Comparison of ENCODE assay signal across 41 cellular contexts in genomic region chr6:38679668-38680067, GRCh38. TPM values are rescaled to one million over a fixed set of nuclear protein-coding genes. Genes with fewer than 3 reads are reported as not detected.
DNase-seq lines count a peak whose midpoint lies in the region; ATAC-seq, FAIRE-seq and TF ChIP-seq lines count a peak whose summit lies in the region.
"Had no signal": no experiment of that assay in that cellular context is flagged by ENCODE, and none has a peak within 500 bp of the region (broad histone marks: within the 10 kb centered on the region; RNA-seq: fewer than 3 reads in every experiment).

No MANE protein-coding gene starts in this region.

- no peak for DNase-seq in activated T-cell treated with anti-CD3 and anti-CD28 coated beads, Interleukin-2, amount 50 U/mL, for 72 hours
- no peak for DNase-seq in activated T-cell treated with anti-CD3 and anti-CD28 coated beads, Interleukin-2, amount 50 U/mL, for 24 hours
- no peak for DNase-seq in HepG2 (ENCODE audit: low spot score)
- DNase-seq in right lobe of liver = no peak
- no peak for DNase-seq in K562 (ENCODE audit: extremely low read depth in 1 of 4, low spot score in 3 of 4)
- no peak for DNase-seq in suprapubic skin (ENCODE audit: low spot score in 2 of 2)
- DNase-seq: 8988T; ACHN; AML-193; BE2C; C1 segment of cervical spinal cord; Caco-2; Calu3; CD4-positive, alpha-beta memory T cell; CD4-positive, alpha-beta T cell; CD4-positive, CD25-positive, alpha-beta regulatory T cell; CD8-positive, alpha-beta memory T cell; CD8-positive, alpha-beta T cell; COR-L47; DMS 273 treated with DMSO at 0.1 percent for 48 hours; DMS153; DMS53; DMS79; DMS79 treated with DMSO at 0.1 percent for 48 hours; DND-41; EL had no signal

- H3K4me3 ChIP-seq in HepG2 (replicated peaks in 1 of 3; ENCODE audit: insufficient read depth in 1 of 3, low read depth in 2 of 3, low read length in 3 of 3) (no peak overlapping the region), right lobe of liver (no peak overlapping the region), K562 (no peak overlapping the region), suprapubic skin (no peak overlapping the region)
- H3K4me3 ChIP-seq: A549; BLaER1; BLaER1 treated with 17β-estradiol and CSF1 and Interleukin-3, amounts not matched to agents 10 nM and 100 nM had no signal

- H3K27me3 Mint-ChIP-seq in activated T-cell treated with anti-CD3 and anti-CD28 coated beads, Interleukin-2, amount 50 U/mL, for 72 hours (ENCODE audit: low read depth) = no peaks in the 10 kb centered on the region
- H3K27me3 Mint-ChIP-seq in activated T-cell treated with anti-CD3 and anti-CD28 coated beads, Interleukin-2, amount 50 U/mL, for 24 hours = no peaks in the 10 kb centered on the region
- H3K27me3 Mint-ChIP-seq: B cell; CD4-positive, alpha-beta memory T cell; CD4-positive, alpha-beta T cell; CD4-positive, CD25-positive, alpha-beta regulatory T cell; CD8-positive, alpha-beta memory T cell had no signal

- no peaks in the 10 kb centered on the region for H3K9me3 ChIP-seq in HepG2 (ENCODE audit: low read length)
- H3K9me3 ChIP-seq in right lobe of liver = no peaks in the 10 kb centered on the region
- no peaks in the 10 kb centered on the region for H3K9me3 ChIP-seq in K562 (replicated peaks; ENCODE audit: control insufficient read depth, insufficient read depth, low read depth, low read length)
- H3K9me3 ChIP-seq in suprapubic skin = no peaks in the 10 kb centered on the region
- H3K9me3 ChIP-seq: A549, BE2C, BLaER1, Caco-2 had no signal

- H3K36me3 ChIP-seq in HepG2 (replicated peaks in 1 of 2; ENCODE audit: control insufficient read depth in 1 of 2, insufficient read depth in 2 of 2, low read length in 2 of 2) = peaks cover 12 to 66% of the 10 kb centered on the region in 2 experiments
- H3K36me3 ChIP-seq in right lobe of liver = peaks cover 0 to 36% (median 3%) of the 10 kb centered on the region in 4 donors
- peaks cover 86% of the 10 kb centered on the region for H3K36me3 ChIP-seq in K562 (ENCODE audit: control insufficient read depth, insufficient read depth, low read length)
- H3K36me3 ChIP-seq in suprapubic skin = peaks cover 66% of the 10 kb centered on the region

- H4K20me1 ChIP-seq in HepG2 (ENCODE audit: insufficient read depth, low read length) = no peaks in the 10 kb centered on the region
- H4K20me1 ChIP-seq in K562 (replicated peaks; ENCODE audit: control insufficient read depth, insufficient read depth, low read length) = no peaks in the 10 kb centered on the region
- H4K20me1 ChIP-seq: BLaER1 treated with 17β-estradiol and CSF1 and Interleukin-3, amounts not matched to agents 10 nM and 100 nM had no signal

- H3K9me3 Mint-ChIP-seq in activated T-cell treated with anti-CD3 and anti-CD28 coated beads, Interleukin-2, amount 50 U/mL, for 72 hours = no peaks in the 10 kb centered on the region
- H3K9me3 Mint-ChIP-seq in activated T-cell treated with anti-CD3 and anti-CD28 coated beads, Interleukin-2, amount 50 U/mL, for 24 hours = peaks cover 4% of the 10 kb centered on the region
- H3K9me3 Mint-ChIP-seq: CD4-positive, alpha-beta T cell; CD4-positive, CD25-positive, alpha-beta regulatory T cell; CD8-positive, alpha-beta memory T cell; CD8-positive, alpha-beta T cell had no signal

- H3K4me3 Mint-ChIP-seq in activated T-cell treated with anti-CD3 and anti-CD28 coated beads, Interleukin-2, amount 50 U/mL, for 72 hours = no peak overlapping the region
- H3K4me3 Mint-ChIP-seq in activated T-cell treated with anti-CD3 and anti-CD28 coated beads, Interleukin-2, amount 50 U/mL, for 24 hours = no peak overlapping the region
- H3K4me3 Mint-ChIP-seq: B cell; CD14-positive monocyte; CD4-positive, alpha-beta memory T cell; CD4-positive, alpha-beta T cell; CD4-positive, CD25-positive, alpha-beta regulatory T cell; CD8-positive, alpha-beta memory T cell; CD8-positive, alpha-beta T cell had no signal

- no peak overlapping the region for H2AFZ ChIP-seq in HepG2 (ENCODE audit: low read length)
- no peak overlapping the region for H2AFZ ChIP-seq in K562 (ENCODE audit: low read depth, low read length)

- BruUV-seq in HepG2 (replicated peaks; lab: Mats Ljungman, UMichigan) (no TSS peak), K562 (replicated peaks; lab: Mats Ljungman, UMichigan) (no TSS peak)

- H3K4me1 Mint-ChIP-seq in activated T-cell treated with anti-CD3 and anti-CD28 coated beads, Interleukin-2, amount 50 U/mL, for 72 hours (ENCODE audit: low read depth) = peaks cover 19% of the 10 kb centered on the region
- H3K4me1 Mint-ChIP-seq in activated T-cell treated with anti-CD3 and anti-CD28 coated beads, Interleukin-2, amount 50 U/mL, for 24 hours (ENCODE audit: low read depth) = peaks cover 21% of the 10 kb centered on the region
- H3K4me1 Mint-ChIP-seq: CD8-positive, alpha-beta memory T cell had no signal

- H3K4me1 ChIP-seq in HepG2 (ENCODE audit: insufficient read depth, low read length) (no peaks in the 10 kb centered on the region), right lobe of liver (no peaks in the 10 kb centered on the region), K562 (replicated peaks in 1 of 2; ENCODE audit: control insufficient read depth in 2 of 2, insufficient read depth in 2 of 2, low read length in 2 of 2) (no peaks in the 10 kb centered on the region), suprapubic skin (no peaks in the 10 kb centered on the region)
- H3K4me1 ChIP-seq: A549, BE2C, BLaER1, Caco-2 had no signal

- intact Hi-C loops in HepG2 (cut with micrococcal nuclease; ENCODE audit: unreplicated experiment) (no loop called here), right lobe of liver (cut with DNase I) (no loop called here), K562 (cut with micrococcal nuclease) (no loop called here)

- no peak for TF ChIP-seq CTCF in HepG2 (CRISPR knock-in tag; IDR thresholded peaks at IDR 0.05)
- TF ChIP-seq CTCF in right lobe of liver (IDR thresholded peaks at IDR 0.05) = no peak
- no peak for TF ChIP-seq CTCF in K562 (IDR thresholded peaks at IDR 0.05 in 2 of 3, conservative IDR thresholded peaks at IDR 0.05 in 1 of 3; ENCODE audit: insufficient read depth in 2 of 3, low read depth in 1 of 3, low read length in 3 of 3)
- TF ChIP-seq CTCF in suprapubic skin (IDR thresholded peaks at IDR 0.05) = no peak

- H3K27ac ChIP-seq in HepG2 (ENCODE audit: extremely low read length, insufficient read depth, low read length) = no peak overlapping the region
- no peak overlapping the region for H3K27ac ChIP-seq in right lobe of liver
- H3K27ac ChIP-seq in K562 (ENCODE audit: extremely low read depth, low read depth, low read length) = no peak overlapping the region
- no peak overlapping the region for H3K27ac ChIP-seq in suprapubic skin
- H3K27ac ChIP-seq: 22Rv1; A549; BLaER1; BLaER1 treated with 17β-estradiol and CSF1 and Interleukin-3, amounts not matched to agents 10 nM and 100 nM; C4-2B had no signal

- no peaks in the 10 kb centered on the region for H3K9me1 ChIP-seq in K562 (ENCODE audit: control insufficient read depth, insufficient read depth, low read length)

- peak overlapping the region; percentile 57 for H3K27ac Mint-ChIP-seq in activated T-cell treated with anti-CD3 and anti-CD28 coated beads, Interleukin-2, amount 50 U/mL, for 72 hours
- H3K27ac Mint-ChIP-seq in activated T-cell treated with anti-CD3 and anti-CD28 coated beads, Interleukin-2, amount 50 U/mL, for 24 hours = no peak overlapping the region
- H3K27ac Mint-ChIP-seq: B cell; CD4-positive, alpha-beta memory T cell; CD4-positive, alpha-beta T cell; CD4-positive, CD25-positive, alpha-beta regulatory T cell; CD8-positive, alpha-beta T cell had no signal

- TF ChIP-seq EP300 in HepG2 (IDR thresholded peaks at IDR 0.05; ENCODE audit: low read depth in 2 of 2, low read length in 2 of 2) = no peak
- TF ChIP-seq EP300 in HepG2 (CRISPR knock-in tag; IDR thresholded peaks at IDR 0.05; ENCODE audit: borderline replicate concordance) = no peak
- TF ChIP-seq EP300 in K562 (IDR thresholded peaks at IDR 0.05; ENCODE audit: low read length) = no peak
- TF ChIP-seq EP300 in suprapubic skin (IDR thresholded peaks at IDR 0.05) = no peak

- ATAC-seq in activated T-cell treated with anti-CD3 and anti-CD28 coated beads, Interleukin-2, amount 50 U/mL, for 72 hours (replicated peaks in 1 of 2) = no peak
- ATAC-seq in HepG2 (no peak), right lobe of liver (no peak), K562 (no peak), HG03460 (IDR thresholded peaks at IDR 0.05; ENCODE audit: unreplicated experiment) (no peak)
- ATAC-seq: A549; CD8-positive, alpha-beta T cell had no signal

- TF ChIP-seq POLR2A in HepG2 (IDR thresholded peaks at IDR 0.05; ENCODE audit: insufficient read depth in 1 of 2, low read depth in 2 of 2, low read length in 2 of 2) (no peak), right lobe of liver (IDR thresholded peaks at IDR 0.05) (no peak), K562 (conservative IDR thresholded peaks at IDR 0.05) (no peak), suprapubic skin (IDR thresholded peaks at IDR 0.05) (no peak)

- H3K79me2 ChIP-seq in HepG2 (ENCODE audit: insufficient read depth, low read length) = no peaks in the 10 kb centered on the region
- 0 out of 3 replicates have a peak, but pooled peaks cover 2% of the 10 kb centered on the region for H3K79me2 ChIP-seq in K562 (ENCODE audit: control insufficient read depth, insufficient read depth, low read length)

- POLR2A ChIA-PET in HepG2 (lab: Yijun Ruan, JAX) (no interaction called here), K562 (lab: Yijun Ruan, JAX) (interaction anchor here (0.6 to 1.2 kb wide), 3 partner anchors 8 to 173 kb away, joined by 3 to 8 read pairs (median 4); no protein-coding TSS in a partner anchor)

- CTCF ChIA-PET in HepG2 (lab: Yijun Ruan, JAX; ENCODE audit: low intra/inter-chr PET ratio, low total read pairs) = no interaction called here
- CTCF ChIA-PET in K562 (lab: Yijun Ruan, JAX; ENCODE audit: low intra/inter-chr PET ratio) = no interaction called here

- peaks cover 1 to 43% of the 10 kb centered on the region in 2 donors for H3K36me3 Mint-ChIP-seq in activated T-cell treated with anti-CD3 and anti-CD28 coated beads, Interleukin-2, amount 50 U/mL, for 72 hours (ENCODE audit: insufficient read depth in 2 of 2)
- H3K36me3 Mint-ChIP-seq in activated T-cell treated with anti-CD3 and anti-CD28 coated beads, Interleukin-2, amount 50 U/mL, for 24 hours (ENCODE audit: low read depth) = peaks cover 84% of the 10 kb centered on the region

- WGBS in HepG2 (ENCODE audit: low lambda C conversion rate) = 93% methylated on average over 1 of the region's 1 CpG
- WGBS in right lobe of liver (ENCODE audit: insufficient coverage, low coverage, low lambda C conversion rate, missing lambda C conversion rate) = 100% methylated on average over 1 of the region's 1 CpG
- WGBS in K562 (ENCODE audit: insufficient coverage, low coverage, missing lambda C conversion rate) = 55% methylated on average over 1 of the region's 1 CpG
- WGBS in suprapubic skin = 97% methylated on average over 1 of the region's 1 CpG

- H3K9ac ChIP-seq in HepG2 (ENCODE audit: insufficient read depth, low read depth, low read length) (no peak overlapping the region), K562 (ENCODE audit: insufficient read depth in 1 of 2, low read depth in 2 of 2, low read length in 2 of 2) (no peak overlapping the region)
- H3K9ac ChIP-seq: BLaER1; BLaER1 treated with 17β-estradiol and CSF1 and Interleukin-3, amounts not matched to agents 10 nM and 100 nM had no signal

- FAIRE-seq in HepG2 (lab: Jason Lieb, UNC) (no peak), K562 (lab: Jason Lieb, UNC) (no peak), islet of Langerhans (lab: Jason Lieb, UNC) (peak; percentile 56)
- FAIRE-seq: A204.1, A549, D721Med had no signal

- TF ChIP-seq RAD21 in HepG2 (CRISPR knock-in tag; IDR thresholded peaks at IDR 0.05) (no peak), K562 (CRISPR knock-in tag; conservative IDR thresholded peaks at IDR 0.05 in 1 of 2, IDR thresholded peaks at IDR 0.05 in 1 of 2) (no peak)

- in situ Hi-C loops in HepG2 (cut with HindIII; ENCODE audit: extremely low pct_ligation_motif_present, low pct_unique_long_range_greater_than_20kb) = no loop called here
- in situ Hi-C loops in K562 (cut with MboI) = no loop called here

- H3K4me2 ChIP-seq in HepG2 (ENCODE audit: low read depth, low read length) = no peak overlapping the region
- H3K4me2 ChIP-seq in K562 (ENCODE audit: insufficient read depth, low read length) = no peak overlapping the region
- H3K4me2 ChIP-seq: A549; BLaER1; BLaER1 treated with 17β-estradiol and CSF1 and Interleukin-3, amounts not matched to agents 10 nM and 100 nM had no signal

- H3K27me3 ChIP-seq in HepG2 (ENCODE audit: control insufficient read depth in 1 of 2, insufficient read depth in 2 of 2, low read length in 2 of 2) = no peaks in the 10 kb centered on the region
- no peaks in the 10 kb centered on the region for H3K27me3 ChIP-seq in right lobe of liver
- H3K27me3 ChIP-seq in K562 (ENCODE audit: control insufficient read depth in 2 of 2, insufficient read depth in 2 of 2, low read length in 2 of 2) = no peaks in the 10 kb centered on the region
- H3K27me3 ChIP-seq in suprapubic skin = no peaks in the 10 kb centered on the region
- H3K27me3 ChIP-seq: BE2C; BLaER1; BLaER1 treated with 17β-estradiol and CSF1 and Interleukin-3, amounts not matched to agents 10 nM and 100 nM had no signal

RNA-seq across cellular contexts. Expression of gene GLO1, which starts 23.3 kb away (rescaled TPM):
- 100 to 1,000 TPM; 101 to 115 TPM for total RNA-seq in activated T-cell treated with anti-CD3 and anti-CD28 coated beads, Interleukin-2, amount 50 U/mL, for 72 hours
- 177 and 282 TPM in 2 replicates for total RNA-seq in HepG2 (2016; rRNA removed; fragmentation: Illumina TruSeq; extraction: Trizol)
- total RNA-seq in HepG2 (2016; cell fraction: cytosol; rRNA removed; fragmentation: Illumina TruSeq; extraction: Trizol; ENCODE audit: low read depth) = 25.6 and 26.7 TPM in 2 replicates
- total RNA-seq in HepG2 (2016; cell fraction: insoluble cytoplasmic fraction; rRNA removed; fragmentation: Illumina TruSeq; extraction: Trizol) = 176 and 303 TPM in 2 replicates
- 87.3 and 99.8 TPM in 2 replicates for total RNA-seq in HepG2 (2016; cell fraction: membrane; rRNA removed; fragmentation: Illumina TruSeq; extraction: Trizol)
- 82.3 and 88.7 TPM in 2 replicates for total RNA-seq in HepG2 (2016; cell fraction: nucleus; rRNA removed; fragmentation: Illumina TruSeq; extraction: Trizol)
- polyA plus RNA-seq in HepG2 (2011; rRNA removed) = 55.0 and 77.1 TPM in 2 replicates
- 36.6 and 63.7 TPM in 2 replicates for polyA plus RNA-seq in HepG2 (2011; cell fraction: cytosol; rRNA removed)
- 8.3 and 11.4 TPM in 2 replicates for polyA plus RNA-seq in HepG2 (2011; cell fraction: nucleus; rRNA removed)
- 99.9 and 146 TPM in 2 replicates for polyA plus RNA-seq in HepG2 (2012)
- polyA plus RNA-seq in HepG2 (2016; cell fraction: cytosol; fragmentation: Illumina TruSeq; extraction: Trizol; ENCODE audit: low read depth) = 29.9 and 32.0 TPM in 2 replicates
- polyA plus RNA-seq in HepG2 (2016; cell fraction: insoluble cytoplasmic fraction; fragmentation: Illumina TruSeq; extraction: Trizol; ENCODE audit: low read depth) = 301 and 355 TPM in 2 replicates
- 81.5 and 87.4 TPM in 2 replicates for polyA plus RNA-seq in HepG2 (2016; cell fraction: membrane; fragmentation: Illumina TruSeq; extraction: Trizol; ENCODE audit: low read depth)
- polyA plus RNA-seq in HepG2 (2016; cell fraction: nucleus; fragmentation: Illumina TruSeq; extraction: Trizol; ENCODE audit: insufficient read depth, low read depth) = 112 and 115 TPM in 2 replicates
- polyA minus RNA-seq in HepG2 (2011; rRNA and poly(A)+ RNA removed; ENCODE audit: low replicate concordance) = 18.4 and 27.9 TPM in 2 replicates
- polyA minus RNA-seq in HepG2 (2011; cell fraction: cytosol; rRNA and poly(A)+ RNA removed) = 37.8 and 41.0 TPM in 2 replicates
- polyA minus RNA-seq in HepG2 (2011; cell fraction: nucleus; rRNA and poly(A)+ RNA removed) = 15.6 and 21.0 TPM in 2 replicates
- total RNA-seq in right lobe of liver = 10 to 100 TPM; 41.7 to 68.9 (median 57.8) TPM
- 16.7 and 46.2 TPM in 2 replicates for total RNA-seq in K562 (2011; cell fraction: chromatin; rRNA removed; ENCODE audit: low replicate concordance)
- total RNA-seq in K562 (2011; cell fraction: nucleolus; rRNA removed) = 17.6 and 18.0 TPM in 2 replicates
- 33.9 and 56.4 TPM in 2 replicates for total RNA-seq in K562 (2011; cell fraction: nucleoplasm; rRNA removed)
- total RNA-seq in K562 (2014; rRNA removed) = 185 and 193 TPM in 2 replicates
- total RNA-seq in K562 (2014; rRNA removed; fragmentation: Illumina TruSeq; extraction: Trizol) = 268 and 311 TPM in 2 replicates
- 234 and 252 TPM in 2 replicates for total RNA-seq in K562 (2015; rRNA removed; fragmentation: Illumina TruSeq; extraction: Trizol)
- total RNA-seq in K562 (2021) = 171 and 173 TPM in 2 replicates
- polyA plus RNA-seq in K562 (2011; rRNA removed) = 253 and 331 TPM in 2 replicates
- polyA plus RNA-seq in K562 (2011; cell fraction: cytosol; rRNA removed) = 80.9 and 156 TPM in 2 replicates
- polyA plus RNA-seq in K562 (2011; cell fraction: nucleus; rRNA removed) = 32.5 and 59.8 TPM in 2 replicates
- 153 and 176 TPM in 2 replicates for polyA plus RNA-seq in K562 (2012)
- polyA plus RNA-seq in K562 (2014; fragmentation: Illumina TruSeq; extraction: Trizol) = 239 and 261 TPM in 2 replicates
- polyA plus RNA-seq in K562 (2014; fragmentation: Nextera tagmentation; extraction: Ambion mirVana) = 100 to 1,000 TPM; 155 to 203 TPM
- polyA plus RNA-seq in K562 (2014; rRNA removed) = 201 and 204 TPM in 2 replicates
- 172 and 181 TPM in 2 replicates for polyA minus RNA-seq in K562 (2011; rRNA and poly(A)+ RNA removed)
- 71.5 and 91.3 TPM in 2 replicates for polyA minus RNA-seq in K562 (2011; cell fraction: cytosol; rRNA and poly(A)+ RNA removed)
- 11.7 and 30.0 TPM in 2 replicates for polyA minus RNA-seq in K562 (2011; cell fraction: nucleus; rRNA and poly(A)+ RNA removed)
- total RNA-seq in suprapubic skin = 100 to 1,000 TPM in 1 of 4 donors, 10 to 100 TPM in 3; 43.5 to 124 (median 80.7) TPM

RNA-seq across cellular contexts. Expression of gene DNAH8, which starts 35.4 kb away (rescaled TPM):
- under 1 TPM; 0.02 to 0.41 TPM for total RNA-seq in activated T-cell treated with anti-CD3 and anti-CD28 coated beads, Interleukin-2, amount 50 U/mL, for 72 hours
- total RNA-seq in HepG2 (2016; rRNA removed; fragmentation: Illumina TruSeq; extraction: Trizol) (not detected in 2 replicates), right lobe of liver (under 1 TPM in 1 of 6 experiments, not detected in 5; 0.02 TPM), K562 (2014; rRNA removed) (1.3 and 1.4 TPM in 2 replicates), K562 (2014; rRNA removed; fragmentation: Illumina TruSeq; extraction: Trizol) (3.9 and 4.2 TPM in 2 replicates), K562 (2015; rRNA removed; fragmentation: Illumina TruSeq; extraction: Trizol) (2.7 and 3.0 TPM in 2 replicates), K562 (2021) (2.8 and 2.9 TPM in 2 replicates), suprapubic skin (under 1 TPM in 3 of 4 donors, not detected in 1; 0.04 to 0.23 (median 0.08) TPM)
- total RNA-seq in HepG2 (2016; cell fraction: cytosol; rRNA removed; fragmentation: Illumina TruSeq; extraction: Trizol; ENCODE audit: low read depth) = not detected in 2 replicates
- total RNA-seq in HepG2 (2016; cell fraction: insoluble cytoplasmic fraction; rRNA removed; fragmentation: Illumina TruSeq; extraction: Trizol) = not detected in 2 replicates
- not detected in 2 replicates for total RNA-seq in HepG2 (2016; cell fraction: membrane; rRNA removed; fragmentation: Illumina TruSeq; extraction: Trizol)
- not detected in 2 replicates for total RNA-seq in HepG2 (2016; cell fraction: nucleus; rRNA removed; fragmentation: Illumina TruSeq; extraction: Trizol)
- polyA plus RNA-seq in HepG2 (2011; rRNA removed) (not detected in 2 replicates), K562 (2011; rRNA removed) (4.2 and 6.8 TPM in 2 replicates), K562 (2014; fragmentation: Illumina TruSeq; extraction: Trizol) (1.9 and 2.2 TPM in 2 replicates), K562 (2014; fragmentation: Nextera tagmentation; extraction: Ambion mirVana) (1 to 10 TPM; 1.2 to 1.3 TPM), K562 (2014; rRNA removed) (2.5 and 4.0 TPM in 2 replicates)
- not detected in 2 replicates for polyA plus RNA-seq in HepG2 (2011; cell fraction: cytosol; rRNA removed)
- not detected in 2 replicates for polyA plus RNA-seq in HepG2 (2011; cell fraction: nucleus; rRNA removed)
- not detected in 2 replicates for polyA plus RNA-seq in HepG2 (2012)
- polyA plus RNA-seq in HepG2 (2016; cell fraction: cytosol; fragmentation: Illumina TruSeq; extraction: Trizol; ENCODE audit: low read depth) = not detected in 2 replicates
- polyA plus RNA-seq in HepG2 (2016; cell fraction: insoluble cytoplasmic fraction; fragmentation: Illumina TruSeq; extraction: Trizol; ENCODE audit: low read depth) = not detected in 2 replicates
- polyA plus RNA-seq in HepG2 (2016; cell fraction: membrane; fragmentation: Illumina TruSeq; extraction: Trizol; ENCODE audit: low read depth) = not detected in 2 replicates
- not detected in 2 replicates for polyA plus RNA-seq in HepG2 (2016; cell fraction: nucleus; fragmentation: Illumina TruSeq; extraction: Trizol; ENCODE audit: insufficient read depth, low read depth)
- polyA minus RNA-seq in HepG2 (2011; rRNA and poly(A)+ RNA removed; ENCODE audit: low replicate concordance) = not detected in 2 replicates
- polyA minus RNA-seq in HepG2 (2011; cell fraction: cytosol; rRNA and poly(A)+ RNA removed) = not detected in 2 replicates
- polyA minus RNA-seq in HepG2 (2011; cell fraction: nucleus; rRNA and poly(A)+ RNA removed) = not detected in 2 replicates
- total RNA-seq in K562 (2011; cell fraction: chromatin; rRNA removed; ENCODE audit: low replicate concordance) = 34.0 and 46.0 TPM in 2 replicates
- 2.8 and 5.4 TPM in 2 replicates for total RNA-seq in K562 (2011; cell fraction: nucleolus; rRNA removed)
- total RNA-seq in K562 (2011; cell fraction: nucleoplasm; rRNA removed) = 5.0 and 10.5 TPM in 2 replicates
- 0.49 and 2.6 TPM in 2 replicates for polyA plus RNA-seq in K562 (2011; cell fraction: cytosol; rRNA removed)
- 13.0 and 21.6 TPM in 2 replicates for polyA plus RNA-seq in K562 (2011; cell fraction: nucleus; rRNA removed)
- polyA plus RNA-seq in K562 (2012) = 2.2 and 3.1 TPM in 2 replicates
- polyA minus RNA-seq in K562 (2011; rRNA and poly(A)+ RNA removed) = 12.4 and 32.0 TPM in 2 replicates
- 1.4 and 2.3 TPM in 2 replicates for polyA minus RNA-seq in K562 (2011; cell fraction: cytosol; rRNA and poly(A)+ RNA removed)
- polyA minus RNA-seq in K562 (2011; cell fraction: nucleus; rRNA and poly(A)+ RNA removed) = 7.8 and 27.9 TPM in 2 replicates
- total RNA-seq: A172; A673; Caco-2; CD8-positive, alpha-beta T cell had no signal
- polyA plus RNA-seq: A549; AG04450; BJ; CD14-positive monocyte; CD8-positive, alpha-beta memory T cell had no signal

RNA-seq across cellular contexts. Expression of gene BTBD9, which starts 39.9 kb away (rescaled TPM):
- total RNA-seq in activated T-cell treated with anti-CD3 and anti-CD28 coated beads, Interleukin-2, amount 50 U/mL, for 72 hours = 10 to 100 TPM; 19.8 to 24.9 TPM
- total RNA-seq in HepG2 (2016; rRNA removed; fragmentation: Illumina TruSeq; extraction: Trizol) (1.8 and 3.0 TPM in 2 replicates), right lobe of liver (1 to 10 TPM; 4.5 to 7.5 (median 5.7) TPM), K562 (2014; rRNA removed) (0.36 and 0.53 TPM in 2 replicates), K562 (2014; rRNA removed; fragmentation: Illumina TruSeq; extraction: Trizol) (1.0 and 1.1 TPM in 2 replicates), K562 (2015; rRNA removed; fragmentation: Illumina TruSeq; extraction: Trizol) (0.72 and 1.1 TPM in 2 replicates), K562 (2021) (0.83 and 1.5 TPM in 2 replicates), suprapubic skin (10 to 100 TPM; 15.4 to 50.0 (median 21.9) TPM)
- total RNA-seq in HepG2 (2016; cell fraction: cytosol; rRNA removed; fragmentation: Illumina TruSeq; extraction: Trizol; ENCODE audit: low read depth) = 9.0 and 9.2 TPM in 2 replicates
- 1.9 and 2.7 TPM in 2 replicates for total RNA-seq in HepG2 (2016; cell fraction: insoluble cytoplasmic fraction; rRNA removed; fragmentation: Illumina TruSeq; extraction: Trizol)
- total RNA-seq in HepG2 (2016; cell fraction: membrane; rRNA removed; fragmentation: Illumina TruSeq; extraction: Trizol) = 6.2 and 6.3 TPM in 2 replicates
- total RNA-seq in HepG2 (2016; cell fraction: nucleus; rRNA removed; fragmentation: Illumina TruSeq; extraction: Trizol) = 3.9 and 4.3 TPM in 2 replicates
- polyA plus RNA-seq in HepG2 (2011; rRNA removed) (1.2 TPM in 2 replicates), K562 (2011; rRNA removed) (1.0 and 1.6 TPM in 2 replicates), K562 (2014; fragmentation: Illumina TruSeq; extraction: Trizol) (0.48 and 0.56 TPM in 2 replicates), K562 (2014; fragmentation: Nextera tagmentation; extraction: Ambion mirVana) (under 1 TPM; 0.08 to 0.10 TPM), K562 (2014; rRNA removed) (0.58 and 1.4 TPM in 2 replicates)
- 0.43 and 0.58 TPM in 2 replicates for polyA plus RNA-seq in HepG2 (2011; cell fraction: cytosol; rRNA removed)
- polyA plus RNA-seq in HepG2 (2011; cell fraction: nucleus; rRNA removed) = 1.1 and 1.7 TPM in 2 replicates
- 0.68 and 0.76 TPM in 2 replicates for polyA plus RNA-seq in HepG2 (2012)
- 0.05 TPM in 2 replicates for polyA plus RNA-seq in HepG2 (2016; cell fraction: cytosol; fragmentation: Illumina TruSeq; extraction: Trizol; ENCODE audit: low read depth)
- 1.0 and 1.4 TPM in 2 replicates for polyA plus RNA-seq in HepG2 (2016; cell fraction: insoluble cytoplasmic fraction; fragmentation: Illumina TruSeq; extraction: Trizol; ENCODE audit: low read depth)
- 0.11 and 0.13 TPM in 2 replicates for polyA plus RNA-seq in HepG2 (2016; cell fraction: membrane; fragmentation: Illumina TruSeq; extraction: Trizol; ENCODE audit: low read depth)
- polyA plus RNA-seq in HepG2 (2016; cell fraction: nucleus; fragmentation: Illumina TruSeq; extraction: Trizol; ENCODE audit: insufficient read depth, low read depth) = 0.85 and 1.1 TPM in 2 replicates
- polyA minus RNA-seq in HepG2 (2011; rRNA and poly(A)+ RNA removed; ENCODE audit: low replicate concordance) = 4.7 and 8.0 TPM in 2 replicates
- 2.0 and 2.2 TPM in 2 replicates for polyA minus RNA-seq in HepG2 (2011; cell fraction: cytosol; rRNA and poly(A)+ RNA removed)
- polyA minus RNA-seq in HepG2 (2011; cell fraction: nucleus; rRNA and poly(A)+ RNA removed) = 18.9 and 26.6 TPM in 2 replicates
- 11.1 and 16.4 TPM in 2 replicates for total RNA-seq in K562 (2011; cell fraction: chromatin; rRNA removed; ENCODE audit: low replicate concordance)
- total RNA-seq in K562 (2011; cell fraction: nucleolus; rRNA removed) = 1.8 and 4.7 TPM in 2 replicates
- total RNA-seq in K562 (2011; cell fraction: nucleoplasm; rRNA removed) = 4.4 and 5.3 TPM in 2 replicates
- 0.37 and 0.65 TPM in 2 replicates for polyA plus RNA-seq in K562 (2011; cell fraction: cytosol; rRNA removed)
- 1.6 and 2.0 TPM in 2 replicates for polyA plus RNA-seq in K562 (2011; cell fraction: nucleus; rRNA removed)
- 0.66 and 1.6 TPM in 2 replicates for polyA plus RNA-seq in K562 (2012)
- 6.7 and 7.7 TPM in 2 replicates for polyA minus RNA-seq in K562 (2011; rRNA and poly(A)+ RNA removed)
- polyA minus RNA-seq in K562 (2011; cell fraction: cytosol; rRNA and poly(A)+ RNA removed) = 0.67 and 1.1 TPM in 2 replicates
- 4.3 and 6.8 TPM in 2 replicates for polyA minus RNA-seq in K562 (2011; cell fraction: nucleus; rRNA and poly(A)+ RNA removed)
